14 cellular contexts compared by ENCODE assay signal in the genomic region with DNA sequence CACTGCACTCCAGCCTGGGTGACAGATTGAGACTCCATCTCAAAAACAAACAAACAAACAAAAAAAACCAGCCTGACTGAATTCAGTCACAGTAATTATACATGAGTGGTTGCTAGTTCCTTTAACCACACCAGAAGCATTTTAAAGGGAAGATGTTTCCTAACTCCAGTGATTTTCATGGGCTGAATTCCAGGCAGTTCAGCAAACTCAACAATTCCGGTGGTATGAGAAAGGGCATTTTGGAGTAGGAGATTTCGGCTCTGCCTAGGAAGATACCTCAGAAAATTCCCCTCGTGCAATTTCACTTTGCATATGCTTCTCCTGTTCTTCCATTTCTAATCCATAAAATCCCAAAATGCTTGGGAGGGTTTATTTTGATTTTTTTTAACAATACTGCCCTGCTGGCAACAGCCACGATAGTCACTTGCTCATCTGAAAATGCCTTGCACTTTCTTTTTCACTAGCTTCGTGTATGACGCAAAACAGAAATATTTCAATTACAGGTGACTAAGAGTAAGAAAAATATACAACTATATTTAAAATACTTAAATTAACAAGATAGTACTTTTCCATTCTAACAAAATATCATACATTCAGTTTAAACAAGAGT. TPM values are rescaled to one million over a fixed set of nuclear protein-coding genes. Genes with fewer than 3 reads are reported as not detected.
DNase-seq lines count a peak whose midpoint lies in the region; ATAC-seq and TF ChIP-seq lines count a peak whose summit lies in the region.
"Had no signal": no experiment of that assay in that cellular context is flagged by ENCODE, and none has a peak within 500 bp of the region (broad histone marks: within the 10 kb centered on the region; RNA-seq: fewer than 3 reads in every experiment).

No MANE protein-coding gene starts in this region.

- H3K23ac ChIP-seq in mesendoderm (ENCODE audit: low read length), result no peak overlapping the region

- H3K4me1 Mint-ChIP-seq in chondrocyte (ENCODE audit: low read depth), result peaks cover 54% of the 10 kb centered on the region

- H4K8ac ChIP-seq in mesendoderm (ENCODE audit: low read depth, low read length), result no peak overlapping the region

- no peaks in the 10 kb centered on the region for H3K27me3 ChIP-seq in mesendoderm (ENCODE audit: insufficient read depth, low read length, poor library complexity)
- H3K27me3 ChIP-seq: dorsolateral prefrontal cortex, upper lobe of left lung had no signal

- H3K79me2 ChIP-seq in mesendoderm (ENCODE audit: control insufficient read depth, insufficient read depth, low read length), result no peaks in the 10 kb centered on the region

- H2BK120ac ChIP-seq in mesendoderm (ENCODE audit: low read depth, low read length), result no peak overlapping the region

- no peak overlapping the region for H2BK15ac ChIP-seq in mesendoderm (replicated peaks; ENCODE audit: low read depth)

- peaks cover 3% of the 10 kb centered on the region for H3K36me3 ChIP-seq in mesendoderm (ENCODE audit: control insufficient read depth, insufficient read depth, low read length)

- H3K4me1 ChIP-seq in mesendoderm (ENCODE audit: control insufficient read depth, low read depth, low read length), result no peaks in the 10 kb centered on the region

- no peak overlapping the region for H3K9ac ChIP-seq in mesendoderm (ENCODE audit: low read length)

- no CpG with 5 or more reads among the region's 6 CpGs for WGBS in mesendoderm (ENCODE audit: extremely low coverage, insufficient coverage, low lambda C conversion rate)

- no peak overlapping the region for H3K4ac ChIP-seq in mesendoderm (ENCODE audit: low read depth, low read length)

- H3K4me3 Mint-ChIP-seq in chondrocyte (ENCODE audit: unreplicated experiment), result no peak overlapping the region
- H3K4me3 Mint-ChIP-seq: GM23338 had no signal

- no peak overlapping the region for H2BK5ac ChIP-seq in mesendoderm (ENCODE audit: low read length)

- H3K4me2 ChIP-seq in mesendoderm (ENCODE audit: low read length), result no peak overlapping the region
- H3K4me2 ChIP-seq: GM23338 had no signal

- ATAC-seq in HG02938 (IDR thresholded peaks at IDR 0.05; ENCODE audit: unreplicated experiment), result peak; percentile 44
- ATAC-seq: GM23338 had no signal

- H3K18ac ChIP-seq in mesendoderm (ENCODE audit: low read length), result no peak overlapping the region

- H3K9me3 Mint-ChIP-seq in chondrocyte (ENCODE audit: low read depth), result no peaks in the 10 kb centered on the region
- H3K9me3 Mint-ChIP-seq: GM23338 had no signal

- peak overlapping the region; percentile 68 for H3K27ac Mint-ChIP-seq in chondrocyte (ENCODE audit: unreplicated experiment)
- H3K27ac Mint-ChIP-seq: GM23338 had no signal

- no peak overlapping the region for H2AK5ac ChIP-seq in mesendoderm (ENCODE audit: low read length)

- H3K36me3 Mint-ChIP-seq in chondrocyte (ENCODE audit: low read depth), result peaks cover 15% of the 10 kb centered on the region

- no peaks in the 10 kb centered on the region for H3K79me1 ChIP-seq in mesendoderm (ENCODE audit: low read length)

- H3K27ac ChIP-seq in caudate nucleus (ENCODE audit: low read depth, low read length) (no peak overlapping the region), mesendoderm (ENCODE audit: low read depth, low read length) (no peak overlapping the region)
- H3K27ac ChIP-seq: upper lobe of left lung had no signal

- no peak overlapping the region for H3K4me3 ChIP-seq in mesendoderm (ENCODE audit: low read length)
- H3K4me3 ChIP-seq: dorsolateral prefrontal cortex, GM23338, upper lobe of left lung had no signal

- no peak overlapping the region for H3K56ac ChIP-seq in mesendoderm (ENCODE audit: low read length)

- no peaks in the 10 kb centered on the region for H3K27me3 Mint-ChIP-seq in chondrocyte (ENCODE audit: low read depth)

- TF ChIP-seq CTCF in chondrocyte (IDR thresholded peaks at IDR 0.05), result no peak

- no peak overlapping the region for H4K5ac ChIP-seq in mesendoderm (ENCODE audit: low read length)

- peak; percentile 42 for DNase-seq in GM03348 (ENCODE audit: low spot score)
- no peak for DNase-seq in chondrocyte (ENCODE audit: low spot score)
- DNase-seq in renal cortical epithelial cell (ENCODE audit: low read depth), result peak; percentile 86
- DNase-seq in NCI-H526 treated with DMSO at 0.1 percent for 48 hours (lab: John Stamatoyannopoulos, UW), result no peak
- DNase-seq in NCI-H128 (lab: John Stamatoyannopoulos, UW; ENCODE audit: unreplicated experiment), result no peak
- DNase-seq in caudate nucleus (lab: John Stamatoyannopoulos, UW), result no peak
- no peak for DNase-seq in mesendoderm
- DNase-seq: activated CD4-positive, alpha-beta T cell treated with anti-CD3 and anti-CD28 coated beads for 1 hour; activated effector memory CD4-positive, alpha-beta T cell treated with Interleukin-2 at 50 U/mL for 16 hours; dorsolateral prefrontal cortex; NCI-H2227 treated with DMSO at 0.1 percent for 48 hours; upper lobe of left lung had no signal

RNA-seq across cellular contexts. Expression of a gene that starts 48.3 kb away (rescaled TPM):
- total RNA-seq in chondrocyte (not detected in 3 replicates), renal cortical epithelial cell (0.40 and 1.7 TPM in 2 replicates)
- polyA plus RNA-seq in mesendoderm (2013, experiment 1 of 2), result 3.1 TPM
- polyA plus RNA-seq in mesendoderm (2013, experiment 2 of 2), result 2.1 TPM

Comparison
In these comparisons a context has a peak if more than half of its experiments do, and no peak if none do; other contexts are left out.
1. DNase-seq: peak in GM03348 (single experiment) and renal cortical epithelial cell (single experiment); none in chondrocyte (single experiment), NCI-H526 treated with DMSO at 0.1 percent for 48 hours (single experiment), NCI-H128 (single experiment), caudate nucleus (0 of 61) and mesendoderm (single experiment).